ENCODE assay signal across 31 cellular contexts in the genomic region with DNA sequence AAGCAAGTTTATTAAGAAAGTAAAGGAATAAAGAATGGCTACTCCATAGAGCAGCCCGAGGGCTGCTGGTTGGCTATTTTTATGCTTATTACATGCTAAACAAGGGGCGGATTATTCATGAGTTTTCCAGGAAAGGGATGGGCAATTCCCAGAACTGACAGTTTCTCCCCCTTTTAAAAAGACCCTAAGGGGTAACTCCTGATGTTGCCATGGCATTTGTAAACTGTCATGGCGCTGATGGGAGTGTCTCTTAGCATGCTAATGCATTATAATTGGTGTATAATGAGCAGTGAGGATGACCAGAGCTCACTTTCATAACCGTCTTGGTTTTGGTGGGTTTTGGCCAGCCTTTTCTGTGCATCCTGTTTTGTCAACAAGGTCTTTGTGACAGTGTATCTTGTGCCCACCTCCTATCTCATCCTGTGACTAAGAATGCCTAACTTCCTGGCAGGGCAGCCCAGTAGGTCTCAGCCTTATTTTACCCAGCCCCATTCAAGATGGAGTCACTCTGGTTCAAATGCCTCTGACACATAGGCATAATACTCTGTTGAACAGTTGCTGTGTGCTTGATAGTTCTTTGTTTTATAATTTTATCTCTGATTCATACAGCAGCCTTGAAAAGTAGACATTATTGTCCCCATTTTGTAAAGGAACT. TPM values are rescaled to one million over a fixed set of nuclear protein-coding genes. Genes with fewer than 3 reads are reported as not detected.
A peak's percentile ranks its signal among the peaks of the same experiment; 100 is the strongest.
DNase-seq lines count a peak whose midpoint lies in the region; ATAC-seq, FAIRE-seq and TF ChIP-seq lines count a peak whose summit lies in the region.
"Had no signal": no experiment of that assay in that cellular context is flagged by ENCODE, and none has a peak within 500 bp of the region (broad histone marks: within the 10 kb centered on the region; RNA-seq: fewer than 3 reads in every experiment).

No MANE protein-coding gene starts in this region.

- H3K36me3 Mint-ChIP-seq in nephron progenitor cell (ENCODE audit: low read depth): peaks cover 19% of the 10 kb centered on the region

- POLR2A ChIA-PET in OCI-LY7 (lab: Charles Lee): interaction anchor here (0.9 to 1.9 kb wide), 5 partner anchors 10 to 38 kb away, joined by 3 to 14 read pairs (median 3); no protein-coding TSS in a partner anchor
- POLR2A ChIA-PET in GM12878 (lab: Charles Lee): no interaction called here

- H3K27me3 ChIP-seq in GM12878 (replicated peaks in 1 of 2; ENCODE audit: control insufficient read depth in 2 of 2, insufficient read depth in 2 of 2, low read length in 1 of 2) (no peaks in the 10 kb centered on the region), dorsolateral prefrontal cortex (no peaks in the 10 kb centered on the region), mesenchymal stem cell (ENCODE audit: control insufficient read depth in 1 of 2, insufficient read depth in 1 of 2, low read length in 2 of 2) (no peaks in the 10 kb centered on the region)
- H3K27me3 ChIP-seq: esophagus squamous epithelium, sigmoid colon, testis, vagina had no signal

- TF ChIP-seq POLR2A in GM12878 (IDR thresholded peaks at IDR 0.05; ENCODE audit: low read depth, low read length): no peak

- no peak overlapping the region for H3K23ac ChIP-seq in mesenchymal stem cell (ENCODE audit: low read length in 2 of 2)

- H2BK120ac ChIP-seq in mesenchymal stem cell (ENCODE audit: low read depth, low read length): no peak overlapping the region

- H3K4ac ChIP-seq in mesenchymal stem cell (ENCODE audit: low read depth in 1 of 2, low read length in 2 of 2): no peak overlapping the region

- peaks cover 14% of the 10 kb centered on the region for H3K9me3 Mint-ChIP-seq in nephron progenitor cell
- H3K9me3 Mint-ChIP-seq: activated T-cell treated with anti-CD3 and anti-CD28 coated beads, Interleukin-2, amount 50 U/mL, for 24 hours had no signal

- H3K27ac ChIP-seq in OCI-LY7 (ENCODE audit: low read depth, low read length, poor library complexity, severe bottlenecking) (peak overlapping the region; percentile 22), GM12878 (ENCODE audit: control insufficient read depth, insufficient read depth) (no peak overlapping the region), dorsolateral prefrontal cortex (peak overlapping the region in 22 of 59 donors; percentile 2 to 84 (median 22)), mesenchymal stem cell (ENCODE audit: low read length, poor library complexity, severe bottlenecking) (no peak overlapping the region)
- H3K27ac ChIP-seq: prostate gland, testis, vagina had no signal

- H3K4me3 Mint-ChIP-seq in nephron progenitor cell: no peak overlapping the region
- H3K4me3 Mint-ChIP-seq: activated T-cell treated with anti-CD3 and anti-CD28 coated beads, Interleukin-2, amount 50 U/mL, for 24 hours; memory B cell; stimulated activated naive B cell treated with anti-CD40 and anti-IgM and Interleukin-4, amounts not matched to agents 10 μg/mL and 1 μg/mL and 100 μg/mL, for 72 hours had no signal

- H2BK15ac ChIP-seq in mesenchymal stem cell (ENCODE audit: low read depth, poor library complexity, severe bottlenecking): no peak overlapping the region

- peaks cover 62% of the 10 kb centered on the region for H3K4me1 ChIP-seq in OCI-LY7 (ENCODE audit: insufficient read depth, low read length, poor library complexity, severe bottlenecking)
- H3K4me1 ChIP-seq in GM12878 (ENCODE audit: control insufficient read depth, insufficient read depth, low read length): peaks cover 14% of the 10 kb centered on the region
- H3K4me1 ChIP-seq in mesenchymal stem cell (ENCODE audit: control insufficient read depth, insufficient read depth, low read depth, low read length): peaks cover 2% of the 10 kb centered on the region

- no peak overlapping the region for H2BK5ac ChIP-seq in mesenchymal stem cell (ENCODE audit: low read depth, low read length, poor library complexity, severe bottlenecking)

- H4K20me1 ChIP-seq in OCI-LY7 (ENCODE audit: insufficient read depth, low read length): no peaks in the 10 kb centered on the region
- no peaks in the 10 kb centered on the region for H4K20me1 ChIP-seq in GM12878 (ENCODE audit: control insufficient read depth, insufficient read depth)

- ATAC-seq in GM12878 (peak; percentile 11; the same call in 2 of the 3 replicates), Right ventricle myocardium superior (ENCODE audit: poor library complexity) (no peak), HG02885 (IDR thresholded peaks at IDR 0.05; ENCODE audit: poor library complexity, unreplicated experiment) (no peak)
- ATAC-seq: stimulated activated naive B cell treated with anti-CD40 and anti-IgM and Interleukin-4, amounts not matched to agents 10 μg/mL and 1 μg/mL and 100 μg/mL, for 72 hours had no signal

- no peaks in the 10 kb centered on the region for H3K27me3 Mint-ChIP-seq in nephron progenitor cell (ENCODE audit: low read depth, poor library complexity)
- H3K27me3 Mint-ChIP-seq: activated T-cell treated with anti-CD3 and anti-CD28 coated beads, Interleukin-2, amount 50 U/mL, for 24 hours; stimulated activated naive B cell treated with anti-CD40 and anti-IgM and Interleukin-4, amounts not matched to agents 10 μg/mL and 1 μg/mL and 100 μg/mL, for 72 hours had no signal

- DNase-seq in GM18507 (ENCODE audit: extremely low spot score, insufficient read length, low read depth) (no peak), OCI-LY7 (ENCODE audit: low spot score) (no peak), GM12878 (ENCODE audit: low read depth, low spot score) (no peak), nephron progenitor cell (no peak), dorsolateral prefrontal cortex (no peak), Right ventricle myocardium superior (no peak), mesenchymal stem cell (no peak)
- DNase-seq: activated naive CD4-positive, alpha-beta T cell; activated T-cell treated with anti-CD3 and anti-CD28 coated beads, Interleukin-2, amount 50 U/mL, for 24 hours; C1 segment of cervical spinal cord; cortex of kidney; esophagus squamous epithelium; NCI-H1048; NCI-H1694 treated with DMSO at 0.1 percent for 48 hours; NCI-H2171; NCI-H510A treated with DMSO at 0.1 percent for 48 hours; NK-92 treated with Interleukin-12 subunit alpha and Interleukin-12 subunit beta, amount 100 ng/mL, for 24 hours; SHP77 treated with DMSO at 0.1 percent for 48 hours; sigmoid colon; stimulated activated CD4-positive, alpha-beta T cell treated with anti-CD3 and anti-CD28 coated beads, Interleukin-4, amount 100 ng/mL, for 4 hours; stimulated activated naive B cell treated with anti-CD40 and anti-IgM and Interleukin-4, amounts not matched to agents 10 μg/mL and 1 μg/mL and 100 μg/mL, for 72 hours; T1000; testis had no signal

- peaks cover 35% of the 10 kb centered on the region for H3K4me1 Mint-ChIP-seq in nephron progenitor cell

- no peaks in the 10 kb centered on the region for H3K9me2 ChIP-seq in OCI-LY7 (ENCODE audit: insufficient read depth, low read length)

- H4K91ac ChIP-seq in mesenchymal stem cell (ENCODE audit: low read length): no peak overlapping the region

- peak overlapping the region; percentile 24 for H3K27ac Mint-ChIP-seq in nephron progenitor cell
- H3K27ac Mint-ChIP-seq: activated T-cell treated with anti-CD3 and anti-CD28 coated beads, Interleukin-2, amount 50 U/mL, for 24 hours; memory B cell had no signal

- no peak overlapping the region for H3K4me3 ChIP-seq in OCI-LY7 (ENCODE audit: low read depth, low read length, poor library complexity, severe bottlenecking)
- no peak overlapping the region for H3K4me3 ChIP-seq in GM12878
- H3K4me3 ChIP-seq in dorsolateral prefrontal cortex: peak overlapping the region in 1 of 59 donors; percentile 19
- no peak overlapping the region for H3K4me3 ChIP-seq in mesenchymal stem cell (ENCODE audit: insufficient read depth in 1 of 2, low read depth in 1 of 2, low read length in 2 of 2)
- H3K4me3 ChIP-seq: esophagus squamous epithelium, prostate gland, sigmoid colon, testis, vagina had no signal

- CTCF ChIA-PET in OCI-LY7 (lab: Charles Lee; ENCODE audit: unreplicated experiment) (interaction anchor here (1.5 kb wide), 1 partner anchor 14 kb away, joined by 3 read pairs; no protein-coding TSS in a partner anchor), GM12878 (lab: Yijun Ruan, JAX) (interaction anchor here (1.0 to 1.5 kb wide), 2 partner anchors 10 to 14 kb away, joined by 3 read pairs; no protein-coding TSS in a partner anchor)

- H3K4me2 ChIP-seq in OCI-LY7 (ENCODE audit: low read length): peak overlapping the region; percentile 88
- H3K4me2 ChIP-seq in GM12878 (ENCODE audit: control insufficient read depth, insufficient read depth): no peak overlapping the region
- H3K4me2 ChIP-seq in mesenchymal stem cell (ENCODE audit: low read length, poor library complexity, severe bottlenecking): no peak overlapping the region

- H3K14ac ChIP-seq in mesenchymal stem cell (ENCODE audit: low read length in 2 of 2): no peak overlapping the region

- H2AK5ac ChIP-seq in mesenchymal stem cell (ENCODE audit: low read length, severe bottlenecking): no peak overlapping the region

- FAIRE-seq in GM18507 (lab: Jason Lieb, UNC) (peak; percentile 49), GM12878 (lab: Jason Lieb, UNC) (no peak)
- FAIRE-seq: bronchial epithelial cell, D721Med, frontal cortex, GM12892 had no signal

- H3K36me3 ChIP-seq in OCI-LY7 (ENCODE audit: insufficient read depth, low read length) (no peaks in the 10 kb centered on the region; the same call in 1 of the 2 replicates), GM12878 (ENCODE audit: control insufficient read depth in 2 of 2, insufficient read depth in 2 of 2, low read length in 1 of 2) (no peaks in the 10 kb centered on the region), mesenchymal stem cell (ENCODE audit: control insufficient read depth in 1 of 2, insufficient read depth in 2 of 2, low read depth in 1 of 2, low read length in 2 of 2) (no peaks in the 10 kb centered on the region)
- H3K36me3 ChIP-seq: esophagus squamous epithelium, prostate gland, sigmoid colon, vagina had no signal

- H3K9me3 ChIP-seq in OCI-LY7 (ENCODE audit: low read length) (no peaks in the 10 kb centered on the region), GM12878 (replicated peaks; ENCODE audit: control insufficient read depth, insufficient read depth, low read length) (no peaks in the 10 kb centered on the region), mesenchymal stem cell (ENCODE audit: control insufficient read depth, low read length) (no peaks in the 10 kb centered on the region)
- H3K9me3 ChIP-seq: esophagus squamous epithelium, prostate gland, sigmoid colon, testis, vagina had no signal

- BruUV-seq in OCI-LY7 (replicated peaks; lab: Mats Ljungman, UMichigan): no TSS peak
- BruUV-seq in GM12878 (replicated peaks; lab: Mats Ljungman, UMichigan): no TSS peak

- SMC1A ChIA-PET in GM12878 (lab: Charles Lee; ENCODE audit: uncharacterized antibody, unreplicated experiment): interaction anchor here (1.6 kb wide), 1 partner anchor 11 kb away, joined by 3 read pairs; no protein-coding TSS in a partner anchor

- no peak overlapping the region for H2BK12ac ChIP-seq in mesenchymal stem cell (ENCODE audit: low read length in 2 of 2)

- in situ Hi-C loops in GM12878 (cut with MboI): no loop called here

- peaks cover 14% of the 10 kb centered on the region for H3K79me1 ChIP-seq in mesenchymal stem cell (replicated peaks; ENCODE audit: low read length, poor library complexity, severe bottlenecking)

- intact Hi-C loops in OCI-LY7 (cut with micrococcal nuclease; ENCODE audit: unreplicated experiment) (no loop called here), GM12878 (cut with micrococcal nuclease; ENCODE audit: unreplicated experiment) (no loop called here), dorsolateral prefrontal cortex (cut with DNase I) (no loop called here), Right ventricle myocardium superior (cut with DNase I) (no loop called here)

- RAD21 ChIA-PET in GM12878 (lab: Charles Lee; ENCODE audit: unreplicated experiment): interaction anchor here (1.0 to 1.6 kb wide), 2 partner anchors 14 kb away, joined by 3 to 5 read pairs; no protein-coding TSS in a partner anchor

- no peak for TF ChIP-seq RAD21 in GM12878 (IDR thresholded peaks at IDR 0.05; ENCODE audit: insufficient read depth, low read depth, low read length)

- no peak overlapping the region for H4K8ac ChIP-seq in mesenchymal stem cell (ENCODE audit: low read length)

- H2AFZ ChIP-seq in OCI-LY7 (ENCODE audit: low read length): no peak overlapping the region
- no peak overlapping the region for H2AFZ ChIP-seq in GM12878 (ENCODE audit: control insufficient read depth, low read depth, low read length)
- H2AFZ ChIP-seq in mesenchymal stem cell (ENCODE audit: low read depth, low read length): no peak overlapping the region

- H3K9ac ChIP-seq in GM12878 (ENCODE audit: control insufficient read depth, insufficient read depth, low read length) (no peak overlapping the region), mesenchymal stem cell (ENCODE audit: low read length) (no peak overlapping the region)

- no peak for TF ChIP-seq EP300 in GM12878 (IDR thresholded peaks at IDR 0.05; ENCODE audit: borderline replicate concordance in 1 of 2, control insufficient read depth in 1 of 2, low read depth in 2 of 2, low read length in 2 of 2)

- H3K18ac ChIP-seq in mesenchymal stem cell (ENCODE audit: low read depth in 1 of 2, low read length in 2 of 2): no peak overlapping the region

- TF ChIP-seq CTCF in OCI-LY7 (conservative IDR thresholded peaks at IDR 0.05; ENCODE audit: low read length) (no peak), GM12878 (IDR thresholded peaks at IDR 0.05 in 2 of 3, conservative IDR thresholded peaks at IDR 0.05 in 1 of 3; ENCODE audit: control insufficient read depth in 2 of 3, extremely low read depth in 1 of 3, insufficient read depth in 1 of 3, low read depth in 3 of 3, low read length in 3 of 3) (no peak), nephron progenitor cell (IDR thresholded peaks at IDR 0.05) (no peak), dorsolateral prefrontal cortex (IDR thresholded peaks at IDR 0.05 in 54 of 56, conservative IDR thresholded peaks at IDR 0.05 in 2 of 56; ENCODE audit: low read depth in 1 of 56, partially characterized antibody in 56 of 56) (no peak)

- H3K79me2 ChIP-seq in OCI-LY7 (ENCODE audit: insufficient read depth, low read depth, low read length) (peaks cover 85% of the 10 kb centered on the region), GM12878 (ENCODE audit: control insufficient read depth, insufficient read depth, low read length) (no peaks in the 10 kb centered on the region)

- 61% methylated on average over 4 of the region's 4 CpGs for WGBS in GM12878 (ENCODE audit: insufficient coverage, insufficient replicate concordance, low lambda C conversion rate, missing lambda C conversion rate)
- 92% methylated on average over 4 of the region's 4 CpGs for WGBS in mesenchymal stem cell

RNA-seq across cellular contexts. Expression of a gene that starts 25.8 kb away (rescaled TPM):
- total RNA-seq in OCI-LY7 (2014; rRNA removed; shearing (Covaris generic)): 42.6 and 43.5 TPM in 2 replicates
- total RNA-seq in OCI-LY7 (2022) (99.3 and 106 TPM in 2 replicates), GM12878 (2014; rRNA removed) (2.2 and 3.0 TPM in 2 replicates), GM12878 (2014; rRNA removed; fragmentation: Illumina TruSeq; extraction: Trizol) (4.2 and 4.6 TPM in 2 replicates), GM12878 (2021) (3.4 and 5.3 TPM in 2 replicates), dorsolateral prefrontal cortex (100 to 1,000 TPM in 85 of 120 experiments, 10 to 100 TPM in 35; 58.5 to 257 (median 116) TPM), Right ventricle myocardium superior (72.5 TPM)
- 7.7 and 9.2 TPM in 2 replicates for total RNA-seq in GM12878 (2013; cell fraction: nucleolus; rRNA removed)
- 2.2 TPM for polyA plus RNA-seq in GM12878 (2011; ENCODE audit: low read depth)
- polyA plus RNA-seq in GM12878 (2011; rRNA removed) (5.3 and 6.0 TPM in 2 replicates), GM12878 (2014; fragmentation: Illumina TruSeq; extraction: Trizol) (3.7 and 4.4 TPM in 2 replicates), GM12878 (2014; fragmentation: Nextera tagmentation; extraction: Ambion mirVana) (under 1 TPM; 0.37 to 0.60 TPM), GM12878 (2014; rRNA removed) (1.7 and 2.1 TPM in 2 replicates), GM12878 (2016; fragmentation: Nextera tagmentation; extraction: Ambion mirVana) (1 to 10 TPM; 3.1 to 3.3 TPM)
- polyA plus RNA-seq in GM12878 (2011; cell fraction: cytosol; rRNA removed): 2.2 and 2.9 TPM in 2 replicates
- polyA plus RNA-seq in GM12878 (2011; cell fraction: nucleus; rRNA removed): 8.0 and 14.1 TPM in 2 replicates
- 3.1 and 3.9 TPM in 2 replicates for polyA plus RNA-seq in GM12878 (2012)
- 7.6 and 15.0 TPM in 2 replicates for polyA minus RNA-seq in GM12878 (2011; rRNA and poly(A)+ RNA removed)
- 2.1 and 3.7 TPM in 2 replicates for polyA minus RNA-seq in GM12878 (2011; cell fraction: cytosol; rRNA and poly(A)+ RNA removed)
- 19.2 and 29.5 TPM in 2 replicates for polyA minus RNA-seq in GM12878 (2011; cell fraction: nucleus; rRNA and poly(A)+ RNA removed)
- 13.3 TPM for polyA plus RNA-seq in mesenchymal stem cell (2013, experiment 1 of 2)
- polyA plus RNA-seq in mesenchymal stem cell (2013, experiment 2 of 2): 13.7 TPM
